In the genomic region with DNA sequence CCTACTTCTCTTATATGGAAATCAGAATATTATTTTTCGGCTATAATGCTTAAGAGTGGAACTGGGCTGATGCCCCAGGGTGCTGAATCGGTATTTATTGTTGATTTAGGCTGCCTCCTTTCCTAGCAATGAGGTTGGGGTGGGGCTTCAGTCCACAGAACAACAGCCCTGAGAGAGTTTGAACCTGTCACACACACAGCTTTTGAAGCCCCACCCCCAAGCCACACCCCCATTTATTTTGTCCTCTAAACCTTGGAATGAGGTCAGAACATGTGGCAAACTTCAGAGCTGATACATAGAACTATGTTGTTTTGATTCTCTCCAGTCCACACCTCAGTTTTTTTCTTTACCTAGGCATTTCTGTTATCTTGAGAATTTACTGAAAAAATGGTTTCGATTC, we compare ENCODE assay signal across 27 cellular contexts. TPM values are rescaled to one million over a fixed set of nuclear protein-coding genes. Genes with fewer than 3 reads are reported as not detected.
DNase-seq lines count a peak whose midpoint lies in the region; ATAC-seq and TF ChIP-seq lines count a peak whose summit lies in the region.
"Had no signal": no experiment of that assay in that cellular context is flagged by ENCODE, and none has a peak within 500 bp of the region (broad histone marks: within the 10 kb centered on the region; RNA-seq: fewer than 3 reads in every experiment).

No MANE protein-coding gene starts in this region.

- no peak for TF ChIP-seq CTCF in body of pancreas (IDR thresholded peaks at IDR 0.05)

- no peaks in the 10 kb centered on the region for H3K27me3 ChIP-seq in body of pancreas

- CTCF ChIA-PET in activated naive CD4-positive, alpha-beta T cell treated with anti-CD3 and anti-CD28 coated beads for 36 hours (lab: Charles Lee), result interaction anchor here (0.6 kb wide), 1 partner anchor 681 kb away, joined by 3 read pairs; no protein-coding TSS in a partner anchor

- H3K4me1 Mint-ChIP-seq in activated naive CD4-positive, alpha-beta T cell treated with anti-CD3 and anti-CD28 coated beads for 36 hours (ENCODE audit: low read depth), result peaks cover 3% of the 10 kb centered on the region
- H3K4me1 Mint-ChIP-seq: activated naive CD8-positive, alpha-beta T cell treated with anti-CD3 and anti-CD28 coated beads, Interleukin-2, amount 50 U/mL, for 24 hours; B cell; immature natural killer cell had no signal

- H3K27ac Mint-ChIP-seq in activated naive CD4-positive, alpha-beta T cell treated with anti-CD3 and anti-CD28 coated beads for 36 hours, result no peak overlapping the region
- H3K27ac Mint-ChIP-seq: activated CD4-positive, alpha-beta memory T cell treated with anti-CD3 and anti-CD28 coated beads for 36 hours; activated naive CD8-positive, alpha-beta T cell treated with anti-CD3 and anti-CD28 coated beads, Interleukin-2, amount 50 U/mL, for 24 hours; B cell; HFFc6; immature natural killer cell; T-helper 2 cell treated with Interferon-gamma antibody and Interleukin-4, amounts not matched to agents 5 μg/mL and 100 μg/mL, for 36 hours had no signal

- H3K27ac ChIP-seq in body of pancreas, result no peak overlapping the region
- H3K27ac ChIP-seq: A549, heart right ventricle, psoas muscle had no signal

- no peaks in the 10 kb centered on the region for H3K27me3 Mint-ChIP-seq in activated naive CD4-positive, alpha-beta T cell treated with anti-CD3 and anti-CD28 coated beads for 36 hours (ENCODE audit: low read depth)
- H3K27me3 Mint-ChIP-seq: activated CD4-positive, alpha-beta memory T cell treated with anti-CD3 and anti-CD28 coated beads for 36 hours; activated naive CD8-positive, alpha-beta T cell treated with anti-CD3 and anti-CD28 coated beads, Interleukin-2, amount 50 U/mL, for 24 hours had no signal

- H3K4me3 Mint-ChIP-seq in activated naive CD4-positive, alpha-beta T cell treated with anti-CD3 and anti-CD28 coated beads for 36 hours, result no peak overlapping the region
- H3K4me3 Mint-ChIP-seq: activated CD4-positive, alpha-beta memory T cell treated with anti-CD3 and anti-CD28 coated beads for 36 hours; activated naive CD8-positive, alpha-beta T cell treated with anti-CD3 and anti-CD28 coated beads, Interleukin-2, amount 50 U/mL, for 24 hours; B cell; HFFc6; immature natural killer cell; T-helper 2 cell treated with Interferon-gamma antibody and Interleukin-4, amounts not matched to agents 5 μg/mL and 100 μg/mL, for 36 hours had no signal

- H3K4me3 ChIP-seq in body of pancreas, result no peak overlapping the region
- H3K4me3 ChIP-seq: A549, heart right ventricle, psoas muscle had no signal

- WGBS in body of pancreas, 2 donors, result 38 to 44% methylated on average over 3 of the region's 3 CpGs

- no peaks in the 10 kb centered on the region for H3K36me3 ChIP-seq in body of pancreas (replicated peaks in 1 of 2; ENCODE audit: insufficient read depth in 1 of 2, low read depth in 2 of 2)
- H3K36me3 ChIP-seq: heart right ventricle had no signal

- no peak for ATAC-seq in body of pancreas
- ATAC-seq: A549; activated naive CD8-positive, alpha-beta T cell treated with anti-CD3 and anti-CD28 coated beads, Interleukin-2, amount 50 U/mL, for 24 hours; heart right ventricle; psoas muscle had no signal

- peak; percentile 10 for DNase-seq in activated naive CD4-positive, alpha-beta T cell treated with anti-CD3 and anti-CD28 coated beads for 36 hours
- DNase-seq in activated naive CD4-positive, alpha-beta T cell treated with anti-CD3 and anti-CD28 coated beads, Interleukin-2, amount 50 U/mL, for 16 hours, result no peak
- DNase-seq in NCI-H69 (lab: John Stamatoyannopoulos, UW) (peak; percentile 39), body of pancreas (peak; percentile 6 to 50 (median 12)), G401 (ENCODE audit: low spot score) (no peak), SIG-M5 (lab: John Stamatoyannopoulos, UW) (no peak), ACHN (no peak), COR-L47 (lab: John Stamatoyannopoulos, UW) (no peak)
- DNase-seq: activated CD4-positive, alpha-beta memory T cell treated with anti-CD3 and anti-CD28 coated beads for 36 hours; activated effector memory CD4-positive, alpha-beta T cell treated with Interleukin-2 at 50 U/mL for 16 hours; activated naive CD8-positive, alpha-beta T cell treated with anti-CD3 and anti-CD28 coated beads, Interleukin-2, amount 50 U/mL, for 24 hours; effector CD4-positive, alpha-beta T cell; erythroblast; heart right ventricle; HFFc6; immature natural killer cell; mesenchymal stem cell; NCI-H1694; NCI-H2171 treated with DMSO at 0.1 percent for 48 hours; NCI-H524; psoas muscle; SK-N-SH; stimulated activated CD4-positive, alpha-beta T cell treated with anti-CD3 and anti-CD28 coated beads, Interleukin-1b, Interleukin-23, amount 100 ng/mL, for 48 hours; trophoblast cell had no signal

- no peaks in the 10 kb centered on the region for H3K9me3 ChIP-seq in body of pancreas
- H3K9me3 ChIP-seq: A549, psoas muscle, SK-N-SH had no signal

- peaks cover 4% of the 10 kb centered on the region for H3K9me3 Mint-ChIP-seq in activated naive CD4-positive, alpha-beta T cell treated with anti-CD3 and anti-CD28 coated beads for 36 hours
- H3K9me3 Mint-ChIP-seq: activated naive CD8-positive, alpha-beta T cell treated with anti-CD3 and anti-CD28 coated beads, Interleukin-2, amount 50 U/mL, for 24 hours; HFFc6; T-helper 2 cell treated with Interferon-gamma antibody and Interleukin-4, amounts not matched to agents 5 μg/mL and 100 μg/mL, for 36 hours had no signal

- intact Hi-C loops in activated naive CD4-positive, alpha-beta T cell treated with anti-CD3 and anti-CD28 coated beads for 36 hours (cut with micrococcal nuclease), result no loop called here
- intact Hi-C loops in body of pancreas (cut with DNase I), result no loop called here

- TF ChIP-seq POLR2A in body of pancreas (IDR thresholded peaks at IDR 0.05), result no peak

- no peaks in the 10 kb centered on the region for H3K4me1 ChIP-seq in body of pancreas
- H3K4me1 ChIP-seq: A549, psoas muscle had no signal

- H3K36me3 Mint-ChIP-seq in activated naive CD4-positive, alpha-beta T cell treated with anti-CD3 and anti-CD28 coated beads for 36 hours (ENCODE audit: low read depth), result no peaks in the 10 kb centered on the region
- H3K36me3 Mint-ChIP-seq: activated CD4-positive, alpha-beta memory T cell treated with anti-CD3 and anti-CD28 coated beads for 36 hours; immature natural killer cell had no signal

- in situ Hi-C loops in G401 (cut with HindIII; ENCODE audit: low sequenced_read_pairs) (no loop called here), ACHN (cut with HindIII; ENCODE audit: low pct_ligation_motif_present, low pct_unique_long_range_greater_than_20kb, low sequenced_read_pairs) (no loop called here)

RNA-seq across cellular contexts. Expression of a gene that starts 51.7 kb away (rescaled TPM):
- total RNA-seq in activated naive CD4-positive, alpha-beta T cell treated with anti-CD3 and anti-CD28 coated beads for 36 hours, result 10 to 100 TPM; 40.6 to 44.4 TPM
- total RNA-seq in body of pancreas, result under 1 TPM in 1 of 2 donors, not detected in 1; 0.78 TPM
- total RNA-seq in G401 (2014; rRNA removed; shearing (Covaris generic)), result under 0.01 TPM in 1 of 2 replicates, not detected in the other

Comparison
In these comparisons a context has a peak if more than half of its experiments do, and no peak if none do; other contexts are left out.
1. DNase-seq: peak in activated naive CD4-positive, alpha-beta T cell treated with anti-CD3 and anti-CD28 coated beads for 36 hours (single experiment), NCI-H69 (single experiment) and body of pancreas (4 of 4); none in activated naive CD4-positive, alpha-beta T cell treated with anti-CD3 and anti-CD28 coated beads, Interleukin-2, amount 50 U/mL, for 16 hours (single experiment), G401 (single experiment), SIG-M5 (single experiment), ACHN (single experiment) and COR-L47 (single experiment).
2. RNA of a gene that starts 51.7 kb away (total RNA-seq): 40.6 to 44.4 TPM in activated naive CD4-positive, alpha-beta T cell treated with anti-CD3 and anti-CD28 coated beads for 36 hours; 0.78 TPM in body of pancreas and under 0.01 TPM in G401; every median in the first group is over 10 times any median in the second.